ENCODE assay signal across 10 cellular contexts in genomic region chr20:44887466-44887865, GRCh38. TPM values are rescaled to one million over a fixed set of nuclear protein-coding genes. Genes with fewer than 3 reads are reported as not detected.
DNase-seq lines count a peak whose midpoint lies in the region; ATAC-seq and TF ChIP-seq lines count a peak whose summit lies in the region.
"Had no signal": no experiment of that assay in that cellular context is flagged by ENCODE, and none has a peak within 500 bp of the region (broad histone marks: within the 10 kb centered on the region; RNA-seq: fewer than 3 reads in every experiment).

No MANE protein-coding gene starts in this region.

- TF ChIP-seq POLR2A in spleen (IDR thresholded peaks at IDR 0.05): no peak

- no peaks in the 10 kb centered on the region for H3K9me2 ChIP-seq in SK-N-SH

- 54% methylated on average over 4 of the region's 4 CpGs for WGBS in SK-N-SH (ENCODE audit: low lambda C conversion rate)
- WGBS in spleen, 5 donors: 55 to 70% (median 62%) methylated on average over 4 of the region's 4 CpGs

- H3K27ac ChIP-seq in SK-N-SH (ENCODE audit: low read depth in 2 of 2, low read length in 1 of 2): no peak overlapping the region
- H3K27ac ChIP-seq in spleen: peak overlapping the region in 7 of 8 donors; percentile 64 to 100 (median 97)
- H3K27ac ChIP-seq: 22Rv1 had no signal

- H3K4me1 Mint-ChIP-seq in T-helper 17 cell: peaks cover 56% of the 10 kb centered on the region

- intact Hi-C loops in spleen (cut with DNase I; ENCODE audit: low total_unique reads): no loop called here

- H3K4me3 ChIP-seq in SK-N-SH (ENCODE audit: low read depth in 2 of 2, low read length in 1 of 2) (peak overlapping the region; percentile 90 to 95), fibroblast of the aortic adventitia (ENCODE audit: low read depth, low read length) (peak overlapping the region; percentile 90), spleen (peak overlapping the region in 7 of 8 donors; percentile 75 to 99 (median 80))

- peaks cover 6% of the 10 kb centered on the region for H3F3A ChIP-seq in SK-N-SH (replicated peaks; ENCODE audit: insufficient read depth)

- H3K4me2 ChIP-seq in SK-N-SH: peak overlapping the region; percentile 91

- CTCF ChIA-PET in SK-N-SH (lab: Yijun Ruan, JAX): interaction anchor here (1.0 to 2.9 kb wide), 6 partner anchors 9 to 166 kb away, joined by 3 to 11 read pairs (median 4); partner anchors contain the start of gene PABPC1L

- H3K9ac ChIP-seq in SK-N-SH: peak overlapping the region; percentile 96; the same call in 1 of the 2 replicates

- H3K4me1 ChIP-seq in SK-N-SH (ENCODE audit: control insufficient read depth in 1 of 2, insufficient read depth in 2 of 2, low read depth in 1 of 2, low read length in 1 of 2) (peaks cover 14 to 19% of the 10 kb centered on the region in 2 experiments; a peak in 3 of 4 replicates), spleen (peaks cover 52 to 80% (median 72%) of the 10 kb centered on the region in 6 donors)

- TF ChIP-seq EP300 in SK-N-SH (IDR thresholded peaks at IDR 0.05; ENCODE audit: borderline replicate concordance in 1 of 2, low read depth in 1 of 2, low read length in 1 of 2): no peak

- peak overlapping the region; percentile 97 for H3K4me3 Mint-ChIP-seq in T-helper 17 cell

- H3K27me3 ChIP-seq in SK-N-SH (ENCODE audit: insufficient read depth) (no peaks in the 10 kb centered on the region), spleen (replicated peaks in 1 of 7) (no peaks in the 10 kb centered on the region)

- no peak for ATAC-seq in SK-N-SH treated with all-trans-retinoic acid at 6 μM for 48 hours
- ATAC-seq in T-helper 17 cell: no peak
- ATAC-seq in HG02588 (IDR thresholded peaks at IDR 0.05; ENCODE audit: unreplicated experiment): no peak

- H3K27ac Mint-ChIP-seq in T-helper 17 cell: peak overlapping the region; percentile 96

- no peak for DNase-seq in SK-N-SH
- DNase-seq in T-helper 17 cell: no peak
- DNase-seq in fibroblast of the aortic adventitia (ENCODE audit: low read depth): no peak
- DNase-seq in spleen: no peak
- no peak for DNase-seq in NCI-H187 (lab: John Stamatoyannopoulos, UW)
- DNase-seq in dermis blood vessel endothelial cell: no peak
- DNase-seq: NCI-H1694 treated with DMSO at 0.1 percent for 48 hours had no signal

- H3K9me3 ChIP-seq in SK-N-SH (no peaks in the 10 kb centered on the region), T-helper 17 cell (ENCODE audit: control insufficient read depth, low read length, poor library complexity, severe bottlenecking) (no peaks in the 10 kb centered on the region), spleen (no peaks in the 10 kb centered on the region)

- no peaks in the 10 kb centered on the region for H3K27me3 Mint-ChIP-seq in T-helper 17 cell

- H2AFZ ChIP-seq in SK-N-SH (ENCODE audit: low read depth): no peak overlapping the region

- peaks cover 70% of the 10 kb centered on the region for H3K79me2 ChIP-seq in SK-N-SH (ENCODE audit: insufficient read depth)

- TF ChIP-seq RAD21 in SK-N-SH (IDR thresholded peaks at IDR 0.05; ENCODE audit: low read length): no peak

- no peaks in the 10 kb centered on the region for H3K36me3 Mint-ChIP-seq in T-helper 17 cell (ENCODE audit: low read depth)

- POLR2A ChIA-PET in SK-N-SH (lab: Yijun Ruan, JAX): no interaction called here

- TF ChIP-seq CTCF in SK-N-SH (IDR thresholded peaks at IDR 0.05): no peak
- no peak for TF ChIP-seq CTCF in fibroblast of the aortic adventitia (IDR thresholded peaks at IDR 0.05; ENCODE audit: insufficient read depth, low read length)
- no peak for TF ChIP-seq CTCF in spleen (IDR thresholded peaks at IDR 0.05 in 8 of 11, conservative IDR thresholded peaks at IDR 0.05 in 3 of 11)

- peaks cover 65% of the 10 kb centered on the region for H4K20me1 ChIP-seq in SK-N-SH (ENCODE audit: insufficient read depth)

- H3K36me3 ChIP-seq in SK-N-SH (replicated peaks in 1 of 2; ENCODE audit: control insufficient read depth in 1 of 2, insufficient read depth in 2 of 2, low read length in 1 of 2): peaks cover 31 to 38% of the 10 kb centered on the region in 2 experiments
- H3K36me3 ChIP-seq in spleen: peaks cover 0 to 29% (median 0%) of the 10 kb centered on the region in 6 donors

TF ChIP-seq in SK-N-SH, 30 proteins besides CTCF, POLR2A, EP300 and RAD21 (continues in another document):
- TF ChIP-seq CHD2 (IDR thresholded peaks at IDR 0.05; ENCODE audit: low read length, partially characterized antibody): no peak
- no peak for TF ChIP-seq EZH2phosphoT487 (IDR thresholded peaks at IDR 0.05; ENCODE audit: borderline replicate concordance, low read depth)
- TF ChIP-seq NRF1 (IDR thresholded peaks at IDR 0.05; ENCODE audit: low read depth, low read length): no peak
- no peak for TF ChIP-seq MEF2A (IDR thresholded peaks at IDR 0.05; ENCODE audit: borderline replicate concordance, low read depth)
- no peak for TF ChIP-seq PBX3 (IDR thresholded peaks at IDR 0.05)
- TF ChIP-seq GATA2 (CRISPR knock-in tag; IDR thresholded peaks at IDR 0.05): no peak

TF ChIP-seq in SK-N-SH treated with all-trans-retinoic acid at 6 μM for 48 hours, 23 proteins besides CTCF, POLR2A, EP300 and RAD21 (continues in another document):
- TF ChIP-seq ZNF8 (CRISPR knock-in tag; IDR thresholded peaks at IDR 0.05) (no peak), ISL1 (CRISPR knock-in tag; IDR thresholded peaks at IDR 0.05) (no peak), OSR1 (CRISPR knock-in tag; IDR thresholded peaks at IDR 0.05) (no peak), ZNF70 (CRISPR knock-in tag; IDR thresholded peaks at IDR 0.05) (no peak), RARB (CRISPR knock-in tag; IDR thresholded peaks at IDR 0.05) (no peak), ZFP30 (CRISPR knock-in tag; IDR thresholded peaks at IDR 0.05) (no peak), CREB5 (CRISPR knock-in tag; IDR thresholded peaks at IDR 0.05; ENCODE audit: low read depth) (no peak), GLIS3 (CRISPR knock-in tag; IDR thresholded peaks at IDR 0.05) (no peak), TCF4 (CRISPR knock-in tag; IDR thresholded peaks at IDR 0.05; ENCODE audit: borderline replicate concordance) (no peak)
- TF ChIP-seq, protein P1, sequence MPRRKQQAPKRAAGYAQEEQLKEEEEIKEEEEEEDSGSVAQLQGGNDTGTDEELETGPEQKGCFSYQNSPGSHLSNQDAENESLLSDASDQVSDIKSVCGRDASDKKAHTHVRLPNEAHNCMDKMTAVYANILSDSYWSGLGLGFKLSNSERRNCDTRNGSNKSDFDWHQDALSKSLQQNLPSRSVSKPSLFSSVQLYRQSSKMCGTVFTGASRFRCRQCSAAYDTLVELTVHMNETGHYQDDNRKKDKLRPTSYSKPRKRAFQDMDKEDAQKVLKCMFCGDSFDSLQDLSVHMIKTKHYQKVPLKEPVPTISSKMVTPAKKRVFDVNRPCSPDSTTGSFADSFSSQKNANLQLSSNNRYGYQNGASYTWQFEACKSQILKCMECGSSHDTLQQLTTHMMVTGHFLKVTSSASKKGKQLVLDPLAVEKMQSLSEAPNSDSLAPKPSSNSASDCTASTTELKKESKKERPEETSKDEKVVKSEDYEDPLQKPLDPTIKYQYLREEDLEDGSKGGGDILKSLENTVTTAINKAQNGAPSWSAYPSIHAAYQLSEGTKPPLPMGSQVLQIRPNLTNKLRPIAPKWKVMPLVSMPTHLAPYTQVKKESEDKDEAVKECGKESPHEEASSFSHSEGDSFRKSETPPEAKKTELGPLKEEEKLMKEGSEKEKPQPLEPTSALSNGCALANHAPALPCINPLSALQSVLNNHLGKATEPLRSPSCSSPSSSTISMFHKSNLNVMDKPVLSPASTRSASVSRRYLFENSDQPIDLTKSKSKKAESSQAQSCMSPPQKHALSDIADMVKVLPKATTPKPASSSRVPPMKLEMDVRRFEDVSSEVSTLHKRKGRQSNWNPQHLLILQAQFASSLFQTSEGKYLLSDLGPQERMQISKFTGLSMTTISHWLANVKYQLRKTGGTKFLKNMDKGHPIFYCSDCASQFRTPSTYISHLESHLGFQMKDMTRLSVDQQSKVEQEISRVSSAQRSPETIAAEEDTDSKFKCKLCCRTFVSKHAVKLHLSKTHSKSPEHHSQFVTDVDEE (CRISPR knock-in tag; IDR thresholded peaks at IDR 0.05): no peak

RNA-seq across cellular contexts. Expression of gene YWHAB, which starts 2.0 kb away (rescaled TPM):
- polyA plus RNA-seq in SK-N-SH (2012; rRNA removed) (84.3 and 94.3 TPM in 2 replicates), spleen (100 to 1,000 TPM in 1 of 3 donors, 10 to 100 TPM in 2; 85.8 to 107 (median 96.7) TPM)
- polyA plus RNA-seq in SK-N-SH (2012; cell fraction: cytosol; rRNA removed): 150 and 179 TPM in 2 replicates
- polyA plus RNA-seq in SK-N-SH (2012; cell fraction: nucleus; rRNA removed): 37.2 and 67.1 TPM in 2 replicates
- total RNA-seq in T-helper 17 cell (100 to 1,000 TPM; 171 to 176 TPM), fibroblast of the aortic adventitia (ENCODE audit: low replicate concordance) (174 and 180 TPM in 2 replicates), spleen (100 to 1,000 TPM; 147 to 237 (median 210) TPM), dermis blood vessel endothelial cell (137 and 188 TPM in 2 replicates)

RNA-seq across cellular contexts. Expression of gene PABPC1L, which starts 22.4 kb away (rescaled TPM):
- 205 and 251 TPM in 2 replicates for polyA plus RNA-seq in SK-N-SH (2012; rRNA removed)
- 34.5 and 41.4 TPM in 2 replicates for polyA plus RNA-seq in SK-N-SH (2012; cell fraction: cytosol; rRNA removed)
- polyA plus RNA-seq in SK-N-SH (2012; cell fraction: nucleus; rRNA removed): 1,856 and 2,057 TPM in 2 replicates
- total RNA-seq in T-helper 17 cell: 10 to 100 TPM; 37.5 to 60.3 TPM
- 7.9 and 13.8 TPM in 2 replicates for total RNA-seq in fibroblast of the aortic adventitia (ENCODE audit: low replicate concordance)
- 10 to 100 TPM; 27.0 to 51.6 (median 34.2) TPM for total RNA-seq in spleen
- polyA plus RNA-seq in spleen: 10 to 100 TPM; 31.9 to 61.4 (median 32.8) TPM
- total RNA-seq in dermis blood vessel endothelial cell: 1.3 and 2.6 TPM in 2 replicates

Comparison
In these comparisons a context has a peak if more than half of its experiments do, and no peak if none do; other contexts are left out.
1. H3K27ac ChIP-seq: peak in spleen (7 of 8); none in SK-N-SH (0 of 2).
2. Peak in every context shown above with its lines, with median percentiles within 50 percentile points of each other: H3K4me3 ChIP-seq.